In the genomic region with DNA sequence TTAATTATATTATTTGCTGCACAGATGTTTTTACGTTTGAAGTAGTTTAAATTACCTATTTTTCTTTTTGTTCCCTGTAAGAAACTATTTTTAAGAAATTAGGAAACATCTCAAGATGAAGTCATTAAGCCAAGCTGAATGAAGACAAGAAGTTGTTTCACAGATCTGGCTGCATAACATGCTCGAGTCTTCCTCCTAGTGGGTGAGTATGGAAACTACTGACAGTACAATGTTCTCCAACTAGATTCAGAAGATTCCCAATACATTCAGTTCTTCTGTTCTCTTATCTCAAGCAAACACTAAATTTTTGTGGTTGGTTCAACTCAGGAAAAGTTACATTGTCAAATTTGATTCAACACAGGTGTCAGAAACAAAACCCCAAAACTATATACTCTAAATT, we compare ENCODE assay signal across 8 cellular contexts.
DNase-seq lines count a peak whose midpoint lies in the region; ATAC-seq and TF ChIP-seq lines count a peak whose summit lies in the region.

No MANE protein-coding gene starts in this region.

- ATAC-seq in heart left ventricle (no peak), GM21447 (IDR thresholded peaks at IDR 0.05; ENCODE audit: unreplicated experiment) (no peak)

- H3K79me2 ChIP-seq in Karpas-422 (ENCODE audit: low read length) (no peaks in the 10 kb centered on the region), osteoblast (ENCODE audit: insufficient read depth, low read length) (no peaks in the 10 kb centered on the region)

- DNase-seq in heart left ventricle: no peak
- DNase-seq in cardiac septum (ENCODE audit: low spot score): no peak
- peak; percentile 77 for DNase-seq in Karpas-422
- peak; percentile 1 for DNase-seq in cerebellar cortex (ENCODE audit: low spot score)
- DNase-seq in osteoblast (ENCODE audit: insufficient read length, low spot score, missing footprints): peak; percentile 43
- no peak for DNase-seq in activated naive CD4-positive, alpha-beta T cell treated with Interleukin-2 at 50 U/mL for 16 hours
- DNase-seq in DMS153 (lab: John Stamatoyannopoulos, UW): no peak

- H4K20me1 ChIP-seq in Karpas-422 (ENCODE audit: insufficient read depth, low read depth, low read length) (no peaks in the 10 kb centered on the region), osteoblast (ENCODE audit: insufficient read depth, low read length) (no peaks in the 10 kb centered on the region)

- H3K9me3 ChIP-seq in heart left ventricle: no peaks in the 10 kb centered on the region
- H3K9me3 ChIP-seq in Karpas-422 (ENCODE audit: low read length): no peaks in the 10 kb centered on the region
- H3K9me3 ChIP-seq in osteoblast (ENCODE audit: low read depth, low read length): no peaks in the 10 kb centered on the region

- no peak for TF ChIP-seq POLR2A in heart left ventricle (IDR thresholded peaks at IDR 0.05)

- H3K9me2 ChIP-seq in Karpas-422 (replicated peaks; ENCODE audit: insufficient read depth, low read length): no peaks in the 10 kb centered on the region

- no peak overlapping the region for H3K9ac ChIP-seq in Karpas-422 (ENCODE audit: low read length)

- no peak overlapping the region for H3K4me3 ChIP-seq in heart left ventricle
- no peak overlapping the region for H3K4me3 ChIP-seq in Karpas-422 (ENCODE audit: low read length)
- H3K4me3 ChIP-seq in osteoblast (ENCODE audit: insufficient read depth, low read length): no peak overlapping the region

- H2AFZ ChIP-seq in Karpas-422 (ENCODE audit: low read length) (no peak overlapping the region), osteoblast (ENCODE audit: low read length) (no peak overlapping the region)

- H3K27me3 ChIP-seq in heart left ventricle: no peaks in the 10 kb centered on the region
- no peaks in the 10 kb centered on the region for H3K27me3 ChIP-seq in Karpas-422 (ENCODE audit: low read length)
- H3K27me3 ChIP-seq in osteoblast (ENCODE audit: insufficient read depth, low read length): no peaks in the 10 kb centered on the region

- intact Hi-C loops in heart left ventricle (cut with DNase I) (loop anchor here in 1 of 10 donors (10.0 kb wide), 1 partner anchor 451 kb away; no protein-coding TSS in a partner anchor), cardiac septum (cut with DNase I) (no loop called here)

- no peak overlapping the region for H3K27ac ChIP-seq in heart left ventricle
- H3K27ac ChIP-seq in Karpas-422 (ENCODE audit: low read length): no peak overlapping the region
- H3K27ac ChIP-seq in osteoblast (ENCODE audit: low read depth, low read length): no peak overlapping the region

- H3K4me1 ChIP-seq in heart left ventricle (no peaks in the 10 kb centered on the region), Karpas-422 (ENCODE audit: low read length) (no peaks in the 10 kb centered on the region), osteoblast (ENCODE audit: insufficient read depth, low read length) (no peaks in the 10 kb centered on the region)

- TF ChIP-seq CTCF in heart left ventricle (IDR thresholded peaks at IDR 0.05) (peak in 9 of 12 donors; percentile 11 to 47 (median 34)), osteoblast (IDR thresholded peaks at IDR 0.05; ENCODE audit: extremely low read depth, low read depth, low read length) (peak; percentile 50)

- H3K4me2 ChIP-seq in Karpas-422 (ENCODE audit: low read depth, low read length, poor library complexity, severe bottlenecking): no peak overlapping the region
- H3K4me2 ChIP-seq in osteoblast (ENCODE audit: insufficient read depth, low read length): no peak overlapping the region

- H3K36me3 ChIP-seq in heart left ventricle (no peaks in the 10 kb centered on the region), Karpas-422 (ENCODE audit: insufficient read depth, low read length) (no peaks in the 10 kb centered on the region), osteoblast (ENCODE audit: insufficient read depth, low read length) (no peaks in the 10 kb centered on the region)

- 3 to 7% (median 4%) methylated on average over 2 of the region's 2 CpGs for WGBS in heart left ventricle, 4 donors

Comparison
In these comparisons a context has a peak if more than half of its experiments do, and no peak if none do; other contexts are left out.
1. DNase-seq: peak in Karpas-422 (single experiment), cerebellar cortex (single experiment) and osteoblast (single experiment); none in heart left ventricle (0 of 5), cardiac septum (single experiment), activated naive CD4-positive, alpha-beta T cell treated with Interleukin-2 at 50 U/mL for 16 hours (single experiment) and DMS153 (single experiment).